8 cellular contexts compared by ENCODE assay signal in the genomic region with DNA sequence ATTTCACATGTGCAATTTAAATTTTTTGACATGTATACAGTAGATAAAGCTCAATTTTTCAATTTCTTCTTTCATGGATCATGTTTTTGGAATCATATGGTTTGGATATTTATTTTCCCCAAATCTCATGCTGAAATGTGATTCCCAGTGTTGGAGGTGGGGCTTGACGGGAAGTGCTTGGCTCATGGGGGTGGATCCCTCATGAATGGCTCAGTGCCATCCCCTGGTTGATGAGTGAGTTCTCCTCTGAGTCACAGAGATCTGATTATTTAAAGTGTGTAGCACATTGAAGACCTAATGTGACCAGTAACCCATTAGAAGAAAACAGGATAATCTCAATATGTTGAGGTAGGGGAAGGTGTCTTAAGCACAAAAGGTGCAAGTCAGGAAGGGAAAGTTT. TPM values are rescaled to one million over a fixed set of nuclear protein-coding genes. Genes with fewer than 3 reads are reported as not detected.
DNase-seq lines count a peak whose midpoint lies in the region; ATAC-seq and TF ChIP-seq lines count a peak whose summit lies in the region.

No MANE protein-coding gene starts in this region.

- no peaks in the 10 kb centered on the region for H3K36me3 Mint-ChIP-seq in naive thymus-derived CD8-positive, alpha-beta T cell
- peaks cover 0 to 8% of the 10 kb centered on the region in 2 donors for H3K36me3 Mint-ChIP-seq in stimulated activated naive B cell treated with anti-CD40 and anti-IgM and Interleukin-4, amounts not matched to agents 10 μg/mL and 1 μg/mL and 100 μg/mL, for 72 hours

- H3K27me3 Mint-ChIP-seq in naive thymus-derived CD8-positive, alpha-beta T cell, result peaks cover 0 to 3% (median 0%) of the 10 kb centered on the region in 5 donors
- no peaks in the 10 kb centered on the region for H3K27me3 Mint-ChIP-seq in stimulated activated naive B cell treated with anti-CD40 and anti-IgM and Interleukin-4, amounts not matched to agents 10 μg/mL and 1 μg/mL and 100 μg/mL, for 72 hours

- peaks cover 4 to 31% (median 13%) of the 10 kb centered on the region in 4 donors for H3K4me1 Mint-ChIP-seq in naive thymus-derived CD8-positive, alpha-beta T cell
- H3K4me1 Mint-ChIP-seq in stimulated activated naive B cell treated with anti-CD40 and anti-IgM and Interleukin-4, amounts not matched to agents 10 μg/mL and 1 μg/mL and 100 μg/mL, for 72 hours, result peaks cover 11 to 17% of the 10 kb centered on the region in 2 donors

- H3K27ac Mint-ChIP-seq in naive thymus-derived CD8-positive, alpha-beta T cell, result peak overlapping the region in 1 of 10 donors; percentile 9
- no peak overlapping the region for H3K27ac Mint-ChIP-seq in stimulated activated naive B cell treated with anti-CD40 and anti-IgM and Interleukin-4, amounts not matched to agents 10 μg/mL and 1 μg/mL and 100 μg/mL, for 72 hours

- ATAC-seq in SK-N-SH treated with all-trans-retinoic acid at 6 μM for 48 hours (peak; percentile 72), HG03439 (IDR thresholded peaks at IDR 0.05; ENCODE audit: unreplicated experiment) (no peak)
- ATAC-seq in naive thymus-derived CD8-positive, alpha-beta T cell, result no peak
- ATAC-seq in stimulated activated naive B cell treated with anti-CD40 and anti-IgM and Interleukin-4, amounts not matched to agents 10 μg/mL and 1 μg/mL and 100 μg/mL, for 72 hours (replicated peaks), result no peak

- in situ Hi-C loops in G401 (cut with HindIII; ENCODE audit: low sequenced_read_pairs), result no loop called here

- H3K9me3 Mint-ChIP-seq in naive thymus-derived CD8-positive, alpha-beta T cell, result no peaks in the 10 kb centered on the region
- H3K9me3 Mint-ChIP-seq in stimulated activated naive B cell treated with anti-CD40 and anti-IgM and Interleukin-4, amounts not matched to agents 10 μg/mL and 1 μg/mL and 100 μg/mL, for 72 hours, result no peaks in the 10 kb centered on the region

- POLR2A ChIA-PET in naive thymus-derived CD8-positive, alpha-beta T cell (lab: Charles Lee), result interaction anchor here (1.3 kb wide), 1 partner anchor 8 kb away, joined by 5 read pairs; no protein-coding TSS in a partner anchor

- no peak overlapping the region for H3K4me3 Mint-ChIP-seq in naive thymus-derived CD8-positive, alpha-beta T cell
- no peak overlapping the region for H3K4me3 Mint-ChIP-seq in stimulated activated naive B cell treated with anti-CD40 and anti-IgM and Interleukin-4, amounts not matched to agents 10 μg/mL and 1 μg/mL and 100 μg/mL, for 72 hours

- DNase-seq in G401 (ENCODE audit: low spot score) (peak; percentile 10), foreskin melanocyte (peak; percentile 89), non-pigmented ciliary epithelial cell (ENCODE audit: low read depth) (peak; percentile 86)
- no peak for DNase-seq in naive thymus-derived CD8-positive, alpha-beta T cell
- no peak for DNase-seq in stimulated activated naive B cell treated with anti-CD40 and anti-IgM and Interleukin-4, amounts not matched to agents 10 μg/mL and 1 μg/mL and 100 μg/mL, for 72 hours
- DNase-seq in stimulated activated naive CD4-positive, alpha-beta T cell (lab: John Stamatoyannopoulos, UW), result no peak

TF ChIP-seq in SK-N-SH treated with all-trans-retinoic acid at 6 μM for 48 hours, 23 proteins besides CTCF, POLR2A, EP300 and RAD21:
- TF ChIP-seq BACH2 (CRISPR knock-in tag; IDR thresholded peaks at IDR 0.05; ENCODE audit: borderline replicate concordance), result no peak
- TF ChIP-seq CSDC2 (CRISPR knock-in tag; IDR thresholded peaks at IDR 0.05), result no peak
- TF ChIP-seq, protein P1, sequence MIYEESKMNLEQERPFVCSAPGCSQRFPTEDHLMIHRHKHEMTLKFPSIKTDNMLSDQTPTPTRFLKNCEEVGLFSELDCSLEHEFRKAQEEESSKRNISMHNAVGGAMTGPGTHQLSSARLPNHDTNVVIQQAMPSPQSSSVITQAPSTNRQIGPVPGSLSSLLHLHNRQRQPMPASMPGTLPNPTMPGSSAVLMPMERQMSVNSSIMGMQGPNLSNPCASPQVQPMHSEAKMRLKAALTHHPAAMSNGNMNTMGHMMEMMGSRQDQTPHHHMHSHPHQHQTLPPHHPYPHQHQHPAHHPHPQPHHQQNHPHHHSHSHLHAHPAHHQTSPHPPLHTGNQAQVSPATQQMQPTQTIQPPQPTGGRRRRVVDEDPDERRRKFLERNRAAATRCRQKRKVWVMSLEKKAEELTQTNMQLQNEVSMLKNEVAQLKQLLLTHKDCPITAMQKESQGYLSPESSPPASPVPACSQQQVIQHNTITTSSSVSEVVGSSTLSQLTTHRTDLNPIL (CRISPR knock-in tag; IDR thresholded peaks at IDR 0.05; ENCODE audit: low read depth), result no peak
- TF ChIP-seq ESRRG (CRISPR knock-in tag; IDR thresholded peaks at IDR 0.05), result no peak
- TF ChIP-seq, protein P2, sequence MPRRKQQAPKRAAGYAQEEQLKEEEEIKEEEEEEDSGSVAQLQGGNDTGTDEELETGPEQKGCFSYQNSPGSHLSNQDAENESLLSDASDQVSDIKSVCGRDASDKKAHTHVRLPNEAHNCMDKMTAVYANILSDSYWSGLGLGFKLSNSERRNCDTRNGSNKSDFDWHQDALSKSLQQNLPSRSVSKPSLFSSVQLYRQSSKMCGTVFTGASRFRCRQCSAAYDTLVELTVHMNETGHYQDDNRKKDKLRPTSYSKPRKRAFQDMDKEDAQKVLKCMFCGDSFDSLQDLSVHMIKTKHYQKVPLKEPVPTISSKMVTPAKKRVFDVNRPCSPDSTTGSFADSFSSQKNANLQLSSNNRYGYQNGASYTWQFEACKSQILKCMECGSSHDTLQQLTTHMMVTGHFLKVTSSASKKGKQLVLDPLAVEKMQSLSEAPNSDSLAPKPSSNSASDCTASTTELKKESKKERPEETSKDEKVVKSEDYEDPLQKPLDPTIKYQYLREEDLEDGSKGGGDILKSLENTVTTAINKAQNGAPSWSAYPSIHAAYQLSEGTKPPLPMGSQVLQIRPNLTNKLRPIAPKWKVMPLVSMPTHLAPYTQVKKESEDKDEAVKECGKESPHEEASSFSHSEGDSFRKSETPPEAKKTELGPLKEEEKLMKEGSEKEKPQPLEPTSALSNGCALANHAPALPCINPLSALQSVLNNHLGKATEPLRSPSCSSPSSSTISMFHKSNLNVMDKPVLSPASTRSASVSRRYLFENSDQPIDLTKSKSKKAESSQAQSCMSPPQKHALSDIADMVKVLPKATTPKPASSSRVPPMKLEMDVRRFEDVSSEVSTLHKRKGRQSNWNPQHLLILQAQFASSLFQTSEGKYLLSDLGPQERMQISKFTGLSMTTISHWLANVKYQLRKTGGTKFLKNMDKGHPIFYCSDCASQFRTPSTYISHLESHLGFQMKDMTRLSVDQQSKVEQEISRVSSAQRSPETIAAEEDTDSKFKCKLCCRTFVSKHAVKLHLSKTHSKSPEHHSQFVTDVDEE (CRISPR knock-in tag; IDR thresholded peaks at IDR 0.05), result no peak
- TF ChIP-seq ZFP30 (CRISPR knock-in tag; IDR thresholded peaks at IDR 0.05), result no peak
- TF ChIP-seq, protein P3, sequence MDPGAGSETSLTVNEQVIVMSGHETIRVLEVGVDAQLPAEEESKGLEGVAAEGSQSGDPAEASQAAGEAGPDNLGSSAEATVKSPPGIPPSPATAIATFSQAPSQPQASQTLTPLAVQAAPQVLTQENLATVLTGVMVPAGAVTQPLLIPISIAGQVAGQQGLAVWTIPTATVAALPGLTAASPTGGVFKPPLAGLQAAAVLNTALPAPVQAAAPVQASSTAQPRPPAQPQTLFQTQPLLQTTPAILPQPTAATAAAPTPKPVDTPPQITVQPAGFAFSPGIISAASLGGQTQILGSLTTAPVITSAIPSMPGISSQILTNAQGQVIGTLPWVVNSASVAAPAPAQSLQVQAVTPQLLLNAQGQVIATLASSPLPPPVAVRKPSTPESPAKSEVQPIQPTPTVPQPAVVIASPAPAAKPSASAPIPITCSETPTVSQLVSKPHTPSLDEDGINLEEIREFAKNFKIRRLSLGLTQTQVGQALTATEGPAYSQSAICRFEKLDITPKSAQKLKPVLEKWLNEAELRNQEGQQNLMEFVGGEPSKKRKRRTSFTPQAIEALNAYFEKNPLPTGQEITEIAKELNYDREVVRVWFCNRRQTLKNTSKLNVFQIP (CRISPR knock-in tag; IDR thresholded peaks at IDR 0.05; ENCODE audit: borderline replicate concordance, low read depth), result no peak
- TF ChIP-seq SNAI2 (CRISPR knock-in tag; IDR thresholded peaks at IDR 0.05), result no peak
- TF ChIP-seq, protein P4, sequence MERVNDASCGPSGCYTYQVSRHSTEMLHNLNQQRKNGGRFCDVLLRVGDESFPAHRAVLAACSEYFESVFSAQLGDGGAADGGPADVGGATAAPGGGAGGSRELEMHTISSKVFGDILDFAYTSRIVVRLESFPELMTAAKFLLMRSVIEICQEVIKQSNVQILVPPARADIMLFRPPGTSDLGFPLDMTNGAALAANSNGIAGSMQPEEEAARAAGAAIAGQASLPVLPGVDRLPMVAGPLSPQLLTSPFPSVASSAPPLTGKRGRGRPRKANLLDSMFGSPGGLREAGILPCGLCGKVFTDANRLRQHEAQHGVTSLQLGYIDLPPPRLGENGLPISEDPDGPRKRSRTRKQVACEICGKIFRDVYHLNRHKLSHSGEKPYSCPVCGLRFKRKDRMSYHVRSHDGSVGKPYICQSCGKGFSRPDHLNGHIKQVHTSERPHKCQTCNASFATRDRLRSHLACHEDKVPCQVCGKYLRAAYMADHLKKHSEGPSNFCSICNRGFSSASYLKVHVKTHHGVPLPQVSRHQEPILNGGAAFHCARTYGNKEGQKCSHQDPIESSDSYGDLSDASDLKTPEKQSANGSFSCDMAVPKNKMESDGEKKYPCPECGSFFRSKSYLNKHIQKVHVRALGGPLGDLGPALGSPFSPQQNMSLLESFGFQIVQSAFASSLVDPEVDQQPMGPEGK (CRISPR knock-in tag; IDR thresholded peaks at IDR 0.05; ENCODE audit: borderline replicate concordance), result no peak
- no peak for TF ChIP-seq ARNTL (CRISPR knock-in tag; IDR thresholded peaks at IDR 0.05; ENCODE audit: borderline replicate concordance, low read depth)
- TF ChIP-seq OSR1 (CRISPR knock-in tag; IDR thresholded peaks at IDR 0.05), result no peak
- no peak for TF ChIP-seq ZNF70 (CRISPR knock-in tag; IDR thresholded peaks at IDR 0.05)
- no peak for TF ChIP-seq ZFP3 (CRISPR knock-in tag; IDR thresholded peaks at IDR 0.05)
- no peak for TF ChIP-seq TCF4 (CRISPR knock-in tag; IDR thresholded peaks at IDR 0.05; ENCODE audit: borderline replicate concordance)

RNA-seq across cellular contexts. Expression of a gene that starts 9.1 kb away (rescaled TPM):
- not detected in 2 replicates for total RNA-seq in G401 (2014; rRNA removed; shearing (Covaris generic))
- 10 to 100 TPM; 83.4 to 89.8 TPM for total RNA-seq in naive thymus-derived CD8-positive, alpha-beta T cell
- 10 to 100 TPM; 49.2 to 55.2 (median 53.5) TPM for polyA plus RNA-seq in naive thymus-derived CD8-positive, alpha-beta T cell

Comparison
In these comparisons a context has a peak if more than half of its experiments do, and no peak if none do; other contexts are left out.
1. DNase-seq: peak in G401 (single experiment), foreskin melanocyte (single experiment) and non-pigmented ciliary epithelial cell (single experiment); none in naive thymus-derived CD8-positive, alpha-beta T cell (0 of 10), stimulated activated naive B cell treated with anti-CD40 and anti-IgM and Interleukin-4, amounts not matched to agents 10 μg/mL and 1 μg/mL and 100 μg/mL, for 72 hours (single experiment) and stimulated activated naive CD4-positive, alpha-beta T cell (0 of 6).
2. RNA of a gene that starts 9.1 kb away (total RNA-seq): 83.4 to 89.8 TPM in naive thymus-derived CD8-positive, alpha-beta T cell; not detected in G401; every median in the first group is over 10 times any median in the second.